In genomic region chr1:99978218-99978617, GRCh38 we compare ENCODE assay signal across 2 cellular contexts.
TF ChIP-seq lines count a peak whose summit lies in the region.

No MANE protein-coding gene starts in this region.

TF ChIP-seq in HCT116, 20 proteins besides CTCF, POLR2A, EP300 and RAD21:
- TF ChIP-seq ZNF274 (IDR thresholded peaks at IDR 0.05; ENCODE audit: low read depth, low read length): no peak
- TF ChIP-seq POLR2AphosphoS5 (IDR thresholded peaks at IDR 0.05; ENCODE audit: low read depth, low read length): no peak
- TF ChIP-seq JUND (IDR thresholded peaks at IDR 0.05): no peak
- TF ChIP-seq ZFX (IDR thresholded peaks at IDR 0.05): no peak
- TF ChIP-seq CEBPB (IDR thresholded peaks at IDR 0.05; ENCODE audit: low read depth): no peak
- no peak for TF ChIP-seq SP1 (IDR thresholded peaks at IDR 0.05; ENCODE audit: low read depth)
- no peak for TF ChIP-seq SIN3A (IDR thresholded peaks at IDR 0.05; ENCODE audit: low read depth)
- no peak for TF ChIP-seq CBX3 (IDR thresholded peaks at IDR 0.05; ENCODE audit: low read depth)
- TF ChIP-seq ATF3 (IDR thresholded peaks at IDR 0.05): no peak
- TF ChIP-seq EZH2phosphoT487 (IDR thresholded peaks at IDR 0.05; ENCODE audit: borderline replicate concordance): no peak
- no peak for TF ChIP-seq ZBTB33 (IDR thresholded peaks at IDR 0.05; ENCODE audit: extremely low read depth, insufficient replicate concordance, low read length)
- TF ChIP-seq YY1 (IDR thresholded peaks at IDR 0.05; ENCODE audit: extremely low read depth, insufficient replicate concordance, low read depth, low read length): no peak
- no peak for TF ChIP-seq SRF (IDR thresholded peaks at IDR 0.05; ENCODE audit: low read depth)
- TF ChIP-seq, protein P1, sequence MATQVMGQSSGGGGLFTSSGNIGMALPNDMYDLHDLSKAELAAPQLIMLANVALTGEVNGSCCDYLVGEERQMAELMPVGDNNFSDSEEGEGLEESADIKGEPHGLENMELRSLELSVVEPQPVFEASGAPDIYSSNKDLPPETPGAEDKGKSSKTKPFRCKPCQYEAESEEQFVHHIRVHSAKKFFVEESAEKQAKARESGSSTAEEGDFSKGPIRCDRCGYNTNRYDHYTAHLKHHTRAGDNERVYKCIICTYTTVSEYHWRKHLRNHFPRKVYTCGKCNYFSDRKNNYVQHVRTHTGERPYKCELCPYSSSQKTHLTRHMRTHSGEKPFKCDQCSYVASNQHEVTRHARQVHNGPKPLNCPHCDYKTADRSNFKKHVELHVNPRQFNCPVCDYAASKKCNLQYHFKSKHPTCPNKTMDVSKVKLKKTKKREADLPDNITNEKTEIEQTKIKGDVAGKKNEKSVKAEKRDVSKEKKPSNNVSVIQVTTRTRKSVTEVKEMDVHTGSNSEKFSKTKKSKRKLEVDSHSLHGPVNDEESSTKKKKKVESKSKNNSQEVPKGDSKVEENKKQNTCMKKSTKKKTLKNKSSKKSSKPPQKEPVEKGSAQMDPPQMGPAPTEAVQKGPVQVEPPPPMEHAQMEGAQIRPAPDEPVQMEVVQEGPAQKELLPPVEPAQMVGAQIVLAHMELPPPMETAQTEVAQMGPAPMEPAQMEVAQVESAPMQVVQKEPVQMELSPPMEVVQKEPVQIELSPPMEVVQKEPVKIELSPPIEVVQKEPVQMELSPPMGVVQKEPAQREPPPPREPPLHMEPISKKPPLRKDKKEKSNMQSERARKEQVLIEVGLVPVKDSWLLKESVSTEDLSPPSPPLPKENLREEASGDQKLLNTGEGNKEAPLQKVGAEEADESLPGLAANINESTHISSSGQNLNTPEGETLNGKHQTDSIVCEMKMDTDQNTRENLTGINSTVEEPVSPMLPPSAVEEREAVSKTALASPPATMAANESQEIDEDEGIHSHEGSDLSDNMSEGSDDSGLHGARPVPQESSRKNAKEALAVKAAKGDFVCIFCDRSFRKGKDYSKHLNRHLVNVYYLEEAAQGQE (IDR thresholded peaks at IDR 0.05; ENCODE audit: low read depth): no peak
- no peak for TF ChIP-seq MAX (IDR thresholded peaks at IDR 0.05)
- no peak for TF ChIP-seq TCF7L2 (IDR thresholded peaks at IDR 0.05; ENCODE audit: borderline replicate concordance, extremely low read depth, insufficient read depth, insufficient read length)
- no peak for TF ChIP-seq EZH2 (IDR thresholded peaks at IDR 0.05)

TF ChIP-seq in GM12878, 131 proteins besides CTCF, POLR2A, EP300 and RAD21:
- TF ChIP-seq, protein P2, sequence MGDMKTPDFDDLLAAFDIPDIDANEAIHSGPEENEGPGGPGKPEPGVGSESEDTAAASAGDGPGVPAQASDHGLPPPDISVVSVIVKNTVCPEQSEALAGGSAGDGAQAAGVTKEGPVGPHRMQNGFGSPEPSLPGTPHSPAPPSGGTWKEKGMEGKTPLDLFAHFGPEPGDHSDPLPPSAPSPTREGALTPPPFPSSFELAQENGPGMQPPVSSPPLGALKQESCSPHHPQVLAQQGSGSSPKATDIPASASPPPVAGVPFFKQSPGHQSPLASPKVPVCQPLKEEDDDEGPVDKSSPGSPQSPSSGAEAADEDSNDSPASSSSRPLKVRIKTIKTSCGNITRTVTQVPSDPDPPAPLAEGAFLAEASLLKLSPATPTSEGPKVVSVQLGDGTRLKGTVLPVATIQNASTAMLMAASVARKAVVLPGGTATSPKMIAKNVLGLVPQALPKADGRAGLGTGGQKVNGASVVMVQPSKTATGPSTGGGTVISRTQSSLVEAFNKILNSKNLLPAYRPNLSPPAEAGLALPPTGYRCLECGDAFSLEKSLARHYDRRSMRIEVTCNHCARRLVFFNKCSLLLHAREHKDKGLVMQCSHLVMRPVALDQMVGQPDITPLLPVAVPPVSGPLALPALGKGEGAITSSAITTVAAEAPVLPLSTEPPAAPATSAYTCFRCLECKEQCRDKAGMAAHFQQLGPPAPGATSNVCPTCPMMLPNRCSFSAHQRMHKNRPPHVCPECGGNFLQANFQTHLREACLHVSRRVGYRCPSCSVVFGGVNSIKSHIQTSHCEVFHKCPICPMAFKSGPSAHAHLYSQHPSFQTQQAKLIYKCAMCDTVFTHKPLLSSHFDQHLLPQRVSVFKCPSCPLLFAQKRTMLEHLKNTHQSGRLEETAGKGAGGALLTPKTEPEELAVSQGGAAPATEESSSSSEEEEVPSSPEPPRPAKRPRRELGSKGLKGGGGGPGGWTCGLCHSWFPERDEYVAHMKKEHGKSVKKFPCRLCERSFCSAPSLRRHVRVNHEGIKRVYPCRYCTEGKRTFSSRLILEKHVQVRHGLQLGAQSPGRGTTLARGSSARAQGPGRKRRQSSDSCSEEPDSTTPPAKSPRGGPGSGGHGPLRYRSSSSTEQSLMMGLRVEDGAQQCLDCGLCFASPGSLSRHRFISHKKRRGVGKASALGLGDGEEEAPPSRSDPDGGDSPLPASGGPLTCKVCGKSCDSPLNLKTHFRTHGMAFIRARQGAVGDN (IDR thresholded peaks at IDR 0.05): no peak
